In the genomic region with DNA sequence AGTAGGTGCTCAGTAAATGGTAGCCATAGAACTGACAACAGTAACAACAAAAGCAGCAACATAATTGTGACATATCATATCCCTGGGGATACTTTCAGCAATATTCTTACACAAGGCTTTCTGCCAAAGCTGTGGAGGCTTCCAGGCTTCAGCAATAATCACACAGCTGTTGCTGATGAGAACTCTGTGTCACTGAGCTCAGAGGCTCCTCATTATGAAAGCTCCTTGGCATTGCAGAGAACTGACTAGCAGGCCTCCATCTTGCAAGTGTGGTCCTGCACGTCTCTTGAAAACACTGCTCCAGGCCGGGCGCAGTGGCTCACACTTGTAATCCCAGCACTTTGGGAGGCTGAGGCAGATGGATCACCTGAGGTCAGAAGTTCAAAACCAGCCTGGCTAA, we compare ENCODE assay signal across 14 cellular contexts.
DNase-seq lines count a peak whose midpoint lies in the region; TF ChIP-seq lines count a peak whose summit lies in the region.
"Had no signal": no experiment of that assay in that cellular context is flagged by ENCODE, and none has a peak within 500 bp of the region (broad histone marks: within the 10 kb centered on the region; RNA-seq: fewer than 3 reads in every experiment).

No MANE protein-coding gene starts in this region.

- TF ChIP-seq CTCF in fibroblast of villous mesenchyme (IDR thresholded peaks at IDR 0.05; ENCODE audit: insufficient read depth, low read depth, low read length), result no peak
- no peak for TF ChIP-seq CTCF in parathyroid adenoma (IDR thresholded peaks at IDR 0.05)
- no peak for TF ChIP-seq CTCF in progenitor cell of endocrine pancreas (IDR thresholded peaks at IDR 0.05; ENCODE audit: unreplicated experiment)
- no peak for TF ChIP-seq CTCF in GM13976 (IDR thresholded peaks at IDR 0.05; ENCODE audit: borderline replicate concordance, control extremely low read depth, extremely low read depth, insufficient read depth, missing control alignments)

- H3K27me3 ChIP-seq in parathyroid adenoma (ENCODE audit: control insufficient read depth, insufficient read depth, low read length), result no peaks in the 10 kb centered on the region
- H3K27me3 ChIP-seq: BLaER1 treated with 17β-estradiol and CSF1 and Interleukin-3, amounts not matched to agents 10 nM and 100 nM; neural progenitor cell had no signal

- no peaks in the 10 kb centered on the region for H3K9me3 Mint-ChIP-seq in progenitor cell of endocrine pancreas (ENCODE audit: low read depth)
- H3K9me3 Mint-ChIP-seq: neural progenitor cell had no signal

- no peak overlapping the region for H3K27ac Mint-ChIP-seq in progenitor cell of endocrine pancreas
- H3K27ac Mint-ChIP-seq: neural progenitor cell had no signal

- H3K4me2 ChIP-seq in parathyroid adenoma (ENCODE audit: low read length), result no peak overlapping the region
- H3K4me2 ChIP-seq: BLaER1 treated with 17β-estradiol and CSF1 and Interleukin-3, amounts not matched to agents 10 nM and 100 nM; neural progenitor cell had no signal

- no peaks in the 10 kb centered on the region for H3K27me3 Mint-ChIP-seq in progenitor cell of endocrine pancreas

- H3K36me3 ChIP-seq in parathyroid adenoma (ENCODE audit: control insufficient read depth, insufficient read depth, low read length), result no peaks in the 10 kb centered on the region
- H3K36me3 ChIP-seq: BLaER1 treated with 17β-estradiol and CSF1 and Interleukin-3, amounts not matched to agents 10 nM and 100 nM; neural progenitor cell had no signal

- H3K4me3 Mint-ChIP-seq in progenitor cell of endocrine pancreas (ENCODE audit: low read depth), result no peak overlapping the region
- H3K4me3 Mint-ChIP-seq: neural progenitor cell had no signal

- no peak overlapping the region for H3K27ac ChIP-seq in parathyroid adenoma
- H3K27ac ChIP-seq: neural progenitor cell had no signal

- in situ Hi-C loops in GM13976 (cut with MboI; ENCODE audit: low sequenced_read_pairs, unreplicated experiment), result no loop called here

- no peaks in the 10 kb centered on the region for H3K9me3 ChIP-seq in parathyroid adenoma (ENCODE audit: control insufficient read depth, low read length)
- H3K9me3 ChIP-seq: BLaER1 treated with 17β-estradiol and CSF1 and Interleukin-3, amounts not matched to agents 10 nM and 100 nM had no signal

- DNase-seq in AG08396 (ENCODE audit: low spot score) (peak; percentile 5), NCI-H1694 treated with DMSO at 0.1 percent for 48 hours (lab: John Stamatoyannopoulos, UW) (peak; percentile 18), fibroblast of villous mesenchyme (ENCODE audit: low read depth) (peak; percentile 81), progenitor cell of endocrine pancreas (ENCODE audit: low spot score, unreplicated experiment) (no peak), 8988T (no peak), amygdala (lab: John Stamatoyannopoulos, UW) (no peak), GM13976 (ENCODE audit: low spot score) (no peak)
- DNase-seq: aorta, kidney glomerular epithelial cell, NCI-H1930, SIG-M5 had no signal

- H3K4me1 ChIP-seq in parathyroid adenoma, result no peaks in the 10 kb centered on the region
- H3K4me1 ChIP-seq: neural progenitor cell had no signal

- no peaks in the 10 kb centered on the region for H3K79me2 ChIP-seq in parathyroid adenoma

- H2AFZ ChIP-seq in parathyroid adenoma, result peak overlapping the region; percentile 25
- H2AFZ ChIP-seq: neural progenitor cell had no signal

- H3K36me3 Mint-ChIP-seq in progenitor cell of endocrine pancreas (ENCODE audit: insufficient read depth), result no peaks in the 10 kb centered on the region
- H3K36me3 Mint-ChIP-seq: neural progenitor cell had no signal

- no peak overlapping the region for H3K4me3 ChIP-seq in fibroblast of villous mesenchyme (ENCODE audit: low read depth, low read length)
- H3K4me3 ChIP-seq in parathyroid adenoma (ENCODE audit: low read depth, low read length), result no peak overlapping the region
- H3K4me3 ChIP-seq: BLaER1 treated with 17β-estradiol and CSF1 and Interleukin-3, amounts not matched to agents 10 nM and 100 nM; neural progenitor cell had no signal

- peaks cover 4% of the 10 kb centered on the region for H3K4me1 Mint-ChIP-seq in progenitor cell of endocrine pancreas (ENCODE audit: low read depth)

- no peak overlapping the region for H3K9ac ChIP-seq in parathyroid adenoma
- H3K9ac ChIP-seq: BLaER1 treated with 17β-estradiol and CSF1 and Interleukin-3, amounts not matched to agents 10 nM and 100 nM; neural progenitor cell had no signal

Comparison
In these comparisons a context has a peak if more than half of its experiments do, and no peak if none do; other contexts are left out.
1. DNase-seq: peak in AG08396 (single experiment), NCI-H1694 treated with DMSO at 0.1 percent for 48 hours (single experiment) and fibroblast of villous mesenchyme (single experiment); none in progenitor cell of endocrine pancreas (single experiment), 8988T (single experiment), amygdala (0 of 56) and GM13976 (single experiment).